In genomic region chr9:7132605-7133004, GRCh38 we compare ENCODE assay signal across 8 cellular contexts.
"Had no signal": no experiment of that assay in that cellular context is flagged by ENCODE, and none has a peak within 500 bp of the region (broad histone marks: within the 10 kb centered on the region; RNA-seq: fewer than 3 reads in every experiment).

No MANE protein-coding gene starts in this region.

- H3K27ac Mint-ChIP-seq: HFFc6 had no signal

- H3K9ac ChIP-seq: GM23248 had no signal

- H2AFZ ChIP-seq: GM23248 had no signal

- H3K36me3 ChIP-seq: HAP-1 had no signal

- H3K27ac ChIP-seq: GM23248, HL-60 had no signal

- ATAC-seq: HCT116 had no signal

- H3K9me3 Mint-ChIP-seq: HFFc6 had no signal

- H3K4me3 Mint-ChIP-seq: HFFc6 had no signal

- H3K4me3 ChIP-seq: GM23248, HAP-1 had no signal

- H3K9me3 ChIP-seq: HAP-1 had no signal

- DNase-seq: GM23248, GOT3, H7, HFFc6, IMR-90 had no signal
